Comparison of ENCODE assay signal across 8 cellular contexts in the genomic region with DNA sequence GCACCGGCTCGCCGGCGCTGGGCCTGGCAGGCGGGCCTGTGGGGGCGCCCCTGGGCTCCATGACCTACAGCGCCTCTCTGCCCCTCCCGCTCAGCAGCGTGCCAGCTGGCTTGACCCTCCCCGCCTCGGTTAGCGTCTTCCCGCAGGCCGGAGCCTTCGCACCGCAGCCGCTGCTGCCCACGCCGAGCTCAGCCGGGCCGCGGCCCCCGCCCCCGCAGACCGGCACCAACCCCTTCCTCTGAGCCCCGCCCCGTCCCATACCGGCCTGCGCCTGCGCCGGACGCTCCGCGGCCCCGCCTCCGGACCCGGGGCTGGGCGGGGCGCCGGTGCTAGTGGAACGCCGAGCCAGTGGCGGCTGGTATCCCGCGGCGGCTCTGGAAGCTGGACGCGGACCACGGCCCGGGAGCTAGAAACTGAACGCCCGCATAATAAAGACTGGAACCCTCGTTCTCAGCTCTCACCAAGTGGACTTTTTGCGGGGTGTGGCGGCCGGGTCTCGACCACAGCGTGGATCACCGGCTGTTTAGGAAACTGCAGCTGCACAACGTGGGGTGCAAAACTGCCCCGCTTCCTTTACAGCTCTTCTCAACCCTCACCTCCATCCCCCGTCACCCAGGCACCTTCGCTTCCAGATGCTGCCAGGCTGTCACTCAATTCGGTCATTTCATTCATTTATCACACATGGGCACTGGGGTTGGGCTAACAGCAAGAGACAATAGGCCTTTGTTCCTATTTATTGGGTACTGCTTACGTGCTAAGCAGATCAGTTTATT. TPM values are rescaled to one million over a fixed set of nuclear protein-coding genes. Genes with fewer than 3 reads are reported as not detected.
A peak's percentile ranks its signal among the peaks of the same experiment; 100 is the strongest.
DNase-seq lines count a peak whose midpoint lies in the region; ATAC-seq and TF ChIP-seq lines count a peak whose summit lies in the region.

No MANE protein-coding gene starts in this region.

- H3K4me3 ChIP-seq in AG04449 (ENCODE audit: low read depth, low read length): peak overlapping the region; percentile 67

- DNase-seq in AG04449 (ENCODE audit: low read depth, low spot score): no peak
- peak; percentile 53 for DNase-seq in NCI-H2196 treated with DMSO at 0.1 percent for 48 hours (lab: John Stamatoyannopoulos, UW; ENCODE audit: unreplicated experiment)
- peak; percentile 90 for DNase-seq in activated CD4-positive, CD25-positive, alpha-beta regulatory T cell treated with anti-CD3 and anti-CD28 coated beads, Interleukin-2, amount 50 U/mL, for 72 hours
- peak; percentile 97 for DNase-seq in cerebellum (ENCODE audit: low spot score)
- DNase-seq in kidney glomerular epithelial cell (lab: John Stamatoyannopoulos, UW): peak; percentile 56
- DNase-seq in stimulated activated CD4-positive, alpha-beta T cell treated with anti-CD3 and anti-CD28 coated beads, Interleukin-15, amount 100 ng/mL, for 48 hours (ENCODE audit: low read depth in 2 of 2): peak; percentile 56 to 80

- POLR2A ChIA-PET in AG04449 (lab: Yijun Ruan, JAX): interaction anchor here (0.6 to 2.6 kb wide), 6 partner anchors 9 to 213 kb away, joined by 3 to 6 read pairs (median 4); a partner anchor contains a TSS

- CTCF ChIA-PET in AG04449 (lab: Yijun Ruan, JAX): interaction anchor here (0.7 to 5.6 kb wide), 19 partner anchors 9 to 303 kb away, joined by 3 to 40 read pairs (median 4); a partner anchor contains a TSS

- ATAC-seq in GM18858 (IDR thresholded peaks at IDR 0.05; ENCODE audit: unreplicated experiment) (peak; percentile 53), HG03066 (IDR thresholded peaks at IDR 0.05; ENCODE audit: low read depth, unreplicated experiment) (peak; percentile 75)

- TF ChIP-seq CTCF in AG04449 (IDR thresholded peaks at IDR 0.05; ENCODE audit: insufficient read depth, low read length, missing control alignments): peak; percentile 53

RNA-seq across cellular contexts. Expression of a gene that starts 4.9 kb away (rescaled TPM):
- 15.6 TPM for total RNA-seq in cerebellum

RNA-seq across cellular contexts. Expression of a gene that starts 9.6 kb away (rescaled TPM):
- 0.18 TPM for total RNA-seq in cerebellum

RNA-seq across cellular contexts. Expression of a gene that starts 18.4 kb away (rescaled TPM):
- total RNA-seq in cerebellum: 32.8 TPM

RNA-seq across cellular contexts. Expression of a gene that starts 33.9 kb away (rescaled TPM):
- 0.91 TPM for total RNA-seq in cerebellum
